16 cellular contexts compared by ENCODE assay signal in the genomic region with DNA sequence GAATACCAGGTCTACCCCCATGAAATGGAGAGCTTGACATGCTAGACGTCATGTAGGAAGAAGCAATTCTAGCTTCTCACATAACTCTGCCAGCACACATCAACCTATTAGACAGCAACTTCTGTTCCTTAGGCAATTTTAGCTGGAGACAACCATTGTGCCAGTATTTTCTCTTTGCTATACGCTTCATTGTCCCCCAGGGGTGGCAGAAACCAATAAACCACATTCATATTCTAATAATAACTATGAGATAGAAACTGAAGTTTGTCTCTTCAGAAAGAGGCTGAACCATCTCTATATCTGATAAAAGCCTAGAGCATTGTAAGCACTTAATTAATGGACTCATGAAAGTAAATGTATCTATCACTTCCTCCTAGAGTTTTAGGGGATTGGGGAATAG.
A peak's percentile ranks its signal among the peaks of the same experiment; 100 is the strongest.
DNase-seq lines count a peak whose midpoint lies in the region; ATAC-seq and TF ChIP-seq lines count a peak whose summit lies in the region.
"Had no signal": no experiment of that assay in that cellular context is flagged by ENCODE, and none has a peak within 500 bp of the region (broad histone marks: within the 10 kb centered on the region; RNA-seq: fewer than 3 reads in every experiment).

No MANE protein-coding gene starts in this region.

- H3K36me3 ChIP-seq in MM.1S (replicated peaks; ENCODE audit: insufficient read depth, low read length) (no peaks in the 10 kb centered on the region), neural cell (ENCODE audit: insufficient read depth, low read length) (no peaks in the 10 kb centered on the region), upper lobe of left lung (no peaks in the 10 kb centered on the region)

- H3K9ac ChIP-seq in MM.1S (ENCODE audit: low read length) (no peak overlapping the region), neural cell (ENCODE audit: low read length) (no peak overlapping the region)
- H3K9ac ChIP-seq: GM23248 had no signal

- H3K27ac ChIP-seq in MM.1S (ENCODE audit: low read length): peak overlapping the region; percentile 34; the same call in 1 of the 2 replicates
- H3K27ac ChIP-seq in neural cell (ENCODE audit: low read length): peak overlapping the region; percentile 81
- H3K27ac ChIP-seq in upper lobe of left lung: no peak overlapping the region
- H3K27ac ChIP-seq: GM23248 had no signal

- ATAC-seq in GM19468 (IDR thresholded peaks at IDR 0.05; ENCODE audit: extremely low read depth, unreplicated experiment) (peak; percentile 41), upper lobe of left lung (ENCODE audit: low FRiP score in 2 of 2) (no peak)
- ATAC-seq: HCT116 had no signal

- TF ChIP-seq POLR2A in upper lobe of left lung (IDR thresholded peaks at IDR 0.05): no peak

- H2AFZ ChIP-seq in MM.1S (ENCODE audit: low read length) (no peak overlapping the region), neural cell (ENCODE audit: low read depth, low read length) (no peak overlapping the region)
- H2AFZ ChIP-seq: GM23248 had no signal

- H3K27me3 ChIP-seq in MM.1S (replicated peaks; ENCODE audit: insufficient read depth, low read length) (no peaks in the 10 kb centered on the region), neural cell (ENCODE audit: insufficient read depth, low read depth, low read length) (no peaks in the 10 kb centered on the region), upper lobe of left lung (no peaks in the 10 kb centered on the region)

- TF ChIP-seq EP300 in neural cell (conservative IDR thresholded peaks at IDR 0.05; ENCODE audit: poor library complexity, severe bottlenecking): no peak
- TF ChIP-seq EP300 in upper lobe of left lung (IDR thresholded peaks at IDR 0.05): no peak

- no peaks in the 10 kb centered on the region for H3K9me3 ChIP-seq in MM.1S (replicated peaks; ENCODE audit: insufficient read depth, low read length)
- H3K9me3 ChIP-seq in neural cell (ENCODE audit: low read length): no peaks in the 10 kb centered on the region
- H3K9me3 ChIP-seq in upper lobe of left lung: peaks cover 0 to 2% (median 0%) of the 10 kb centered on the region in 4 donors

- WGBS in upper lobe of left lung, 2 donors: 65 to 77% methylated on average over 2 of the region's 2 CpGs

- H3K4me3 ChIP-seq in MM.1S (ENCODE audit: low read length): no peak overlapping the region
- no peak overlapping the region for H3K4me3 ChIP-seq in neural cell (ENCODE audit: low read length)
- no peak overlapping the region for H3K4me3 ChIP-seq in upper lobe of left lung
- H3K4me3 ChIP-seq: GM23248 had no signal

- no peaks in the 10 kb centered on the region for H3K79me2 ChIP-seq in MM.1S (ENCODE audit: low read length)
- no peaks in the 10 kb centered on the region for H3K79me2 ChIP-seq in neural cell (replicated peaks; ENCODE audit: insufficient read depth, low read length)

- H3F3A ChIP-seq in MM.1S (ENCODE audit: insufficient read depth, low read length): no peaks in the 10 kb centered on the region
- H3F3A ChIP-seq in neural cell (ENCODE audit: insufficient read depth, low read length, poor library complexity, severe bottlenecking): no peaks in the 10 kb centered on the region

- H3K9me2 ChIP-seq in MM.1S (replicated peaks; ENCODE audit: insufficient read depth, low read length) (no peaks in the 10 kb centered on the region), neural cell (ENCODE audit: insufficient read depth, low read length) (no peaks in the 10 kb centered on the region)

- TF ChIP-seq CTCF in MM.1S (IDR thresholded peaks at IDR 0.05; ENCODE audit: low read length) (peak; percentile 4; the same call in 1 of the 2 replicates), neural cell (IDR thresholded peaks at IDR 0.05; ENCODE audit: poor library complexity, severe bottlenecking) (no peak), upper lobe of left lung (IDR thresholded peaks at IDR 0.05) (no peak)

- H4K20me1 ChIP-seq in MM.1S (ENCODE audit: insufficient read depth, low read length): no peaks in the 10 kb centered on the region
- H4K20me1 ChIP-seq in neural cell (ENCODE audit: insufficient read depth): no peaks in the 10 kb centered on the region

- peak; percentile 56 for DNase-seq in MM.1S
- DNase-seq in upper lobe of left lung: no peak
- no peak for DNase-seq in mucosa of gallbladder (ENCODE audit: low spot score)
- no peak for DNase-seq in HPDE6-E6E7 (ENCODE audit: extremely low spot score)
- DNase-seq: C1 segment of cervical spinal cord; Calu3; CD4-positive, alpha-beta memory T cell; COR-L47; DMS53; DMS79 treated with DMSO at 0.1 percent for 48 hours; GF-D8; GM23248; H9 had no signal

- no peak for TF ChIP-seq RAD21 in neural cell (conservative IDR thresholded peaks at IDR 0.05)

- H3K4me1 ChIP-seq in MM.1S (ENCODE audit: low read length) (peaks cover 25% of the 10 kb centered on the region), upper lobe of left lung (no peaks in the 10 kb centered on the region)

- H3K4me2 ChIP-seq in MM.1S (ENCODE audit: low read depth, low read length): no peak overlapping the region
- H3K4me2 ChIP-seq in neural cell (ENCODE audit: low read length): no peak overlapping the region

TF ChIP-seq in neural cell, 6 proteins besides CTCF, POLR2A, EP300 and RAD21:
- TF ChIP-seq, protein P1, sequence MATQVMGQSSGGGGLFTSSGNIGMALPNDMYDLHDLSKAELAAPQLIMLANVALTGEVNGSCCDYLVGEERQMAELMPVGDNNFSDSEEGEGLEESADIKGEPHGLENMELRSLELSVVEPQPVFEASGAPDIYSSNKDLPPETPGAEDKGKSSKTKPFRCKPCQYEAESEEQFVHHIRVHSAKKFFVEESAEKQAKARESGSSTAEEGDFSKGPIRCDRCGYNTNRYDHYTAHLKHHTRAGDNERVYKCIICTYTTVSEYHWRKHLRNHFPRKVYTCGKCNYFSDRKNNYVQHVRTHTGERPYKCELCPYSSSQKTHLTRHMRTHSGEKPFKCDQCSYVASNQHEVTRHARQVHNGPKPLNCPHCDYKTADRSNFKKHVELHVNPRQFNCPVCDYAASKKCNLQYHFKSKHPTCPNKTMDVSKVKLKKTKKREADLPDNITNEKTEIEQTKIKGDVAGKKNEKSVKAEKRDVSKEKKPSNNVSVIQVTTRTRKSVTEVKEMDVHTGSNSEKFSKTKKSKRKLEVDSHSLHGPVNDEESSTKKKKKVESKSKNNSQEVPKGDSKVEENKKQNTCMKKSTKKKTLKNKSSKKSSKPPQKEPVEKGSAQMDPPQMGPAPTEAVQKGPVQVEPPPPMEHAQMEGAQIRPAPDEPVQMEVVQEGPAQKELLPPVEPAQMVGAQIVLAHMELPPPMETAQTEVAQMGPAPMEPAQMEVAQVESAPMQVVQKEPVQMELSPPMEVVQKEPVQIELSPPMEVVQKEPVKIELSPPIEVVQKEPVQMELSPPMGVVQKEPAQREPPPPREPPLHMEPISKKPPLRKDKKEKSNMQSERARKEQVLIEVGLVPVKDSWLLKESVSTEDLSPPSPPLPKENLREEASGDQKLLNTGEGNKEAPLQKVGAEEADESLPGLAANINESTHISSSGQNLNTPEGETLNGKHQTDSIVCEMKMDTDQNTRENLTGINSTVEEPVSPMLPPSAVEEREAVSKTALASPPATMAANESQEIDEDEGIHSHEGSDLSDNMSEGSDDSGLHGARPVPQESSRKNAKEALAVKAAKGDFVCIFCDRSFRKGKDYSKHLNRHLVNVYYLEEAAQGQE (IDR thresholded peaks at IDR 0.05; ENCODE audit: borderline replicate concordance): no peak
- no peak for TF ChIP-seq TAF1 (IDR thresholded peaks at IDR 0.05; ENCODE audit: low read depth)
- TF ChIP-seq POLR2AphosphoS5 (IDR thresholded peaks at IDR 0.05): no peak
- no peak for TF ChIP-seq MXI1 (conservative IDR thresholded peaks at IDR 0.05; ENCODE audit: poor library complexity, severe bottlenecking)
TF ChIP-seq in neural cell: peak in this region for 0.

Comparison
In these comparisons a context has a peak if more than half of its experiments do, and no peak if none do; other contexts are left out.
1. H3K27ac ChIP-seq: peak in MM.1S (single experiment) and neural cell (single experiment); none in upper lobe of left lung (0 of 4).